ENCODE assay signal across 15 cellular contexts in genomic region chr9:109568568-109569210, GRCh38.
"Had no signal": no experiment of that assay in that cellular context is flagged by ENCODE, and none has a peak within 500 bp of the region (broad histone marks: within the 10 kb centered on the region; RNA-seq: fewer than 3 reads in every experiment).

No MANE protein-coding gene starts in this region.

- H3K9me3 ChIP-seq: ascending aorta, suprapubic skin, upper lobe of left lung had no signal

- H3K36me3 ChIP-seq: ascending aorta, suprapubic skin, upper lobe of left lung, WERI-Rb-1 had no signal

- H3K4me3 ChIP-seq: ascending aorta, suprapubic skin, upper lobe of left lung had no signal

- FAIRE-seq: bronchial epithelial cell, frontal cortex, islet of Langerhans had no signal

- ATAC-seq: activated T-helper 17 cell treated with anti-CD3 and anti-CD28 coated beads, Interleukin-2, amount 50 U/mL, for 72 hours; left lobe of liver; natural killer cell had no signal

- DNase-seq: activated CD4-positive, alpha-beta T cell treated with anti-CD3 and anti-CD28 coated beads, Interleukin-2, amount 50 U/mL, for 48 hours; activated naive CD4-positive, alpha-beta T cell treated with Interleukin-2 at 50 U/mL for 16 hours; dermis blood vessel endothelial cell; natural killer cell; nucleus accumbens; WERI-Rb-1 had no signal

- H3K27me3 ChIP-seq: ascending aorta, suprapubic skin, upper lobe of left lung had no signal

- H3K4me1 ChIP-seq: ascending aorta, suprapubic skin, upper lobe of left lung had no signal

- H3K27ac ChIP-seq: ascending aorta, epithelial cell of prostate, suprapubic skin, upper lobe of left lung, WERI-Rb-1 had no signal
